Comparison of ENCODE assay signal across 2 cellular contexts in the genomic region with DNA sequence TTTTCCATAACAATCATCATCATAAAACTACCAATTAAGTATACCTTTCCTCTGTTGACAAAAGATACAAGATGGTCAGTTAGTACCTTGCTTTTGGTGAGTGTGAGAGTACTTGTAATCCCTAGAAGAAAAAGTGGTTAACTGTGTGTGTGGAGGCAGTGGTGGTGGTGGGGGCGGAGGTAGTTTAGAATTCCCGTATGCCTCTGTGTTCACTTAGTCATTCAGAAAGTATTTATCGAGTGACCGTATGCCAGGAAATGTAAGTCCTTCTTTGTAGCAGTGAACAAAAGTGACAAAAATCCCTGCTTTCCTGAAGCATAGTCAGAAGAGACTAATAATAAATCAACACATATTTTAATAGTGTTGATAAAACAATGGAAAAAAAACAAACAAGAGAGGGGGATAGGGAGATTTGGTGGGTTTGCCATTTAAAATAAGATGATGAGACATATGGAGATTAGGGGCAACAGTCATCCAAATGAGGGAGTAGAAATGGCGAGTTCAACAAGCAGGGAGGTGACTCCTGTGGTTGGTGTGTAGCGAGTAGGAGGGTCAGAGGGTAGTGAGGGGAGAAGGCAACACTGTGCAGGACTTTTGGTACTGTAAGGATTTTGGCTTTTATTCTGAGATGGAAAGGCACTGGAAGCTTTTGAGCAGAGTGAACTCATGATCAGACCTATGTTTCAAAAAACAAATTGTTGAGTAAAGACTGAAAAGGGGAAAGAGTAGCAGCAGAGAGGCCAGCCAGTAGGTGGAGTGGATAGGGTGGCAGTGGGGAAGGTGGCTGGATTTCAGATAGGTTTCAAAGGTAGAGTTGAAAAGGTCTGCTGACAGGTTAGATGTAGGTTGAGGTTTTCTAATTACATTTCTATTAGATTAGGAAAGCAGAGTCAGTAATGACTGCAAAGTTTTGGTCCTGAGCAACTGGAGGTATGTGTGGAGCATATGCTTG.
TF ChIP-seq lines count a peak whose summit lies in the region.

No MANE protein-coding gene starts in this region.

TF ChIP-seq in IMR-90, 13 proteins besides CTCF, POLR2A, EP300 and RAD21:
- no peak for TF ChIP-seq MAFK (IDR thresholded peaks at IDR 0.05; ENCODE audit: low read depth, low read length)
- TF ChIP-seq RFX5 (IDR thresholded peaks at IDR 0.05; ENCODE audit: low read depth, low read length): no peak
- no peak for TF ChIP-seq ELK1 (IDR thresholded peaks at IDR 0.05; ENCODE audit: borderline replicate concordance, low read depth, low read length)
- no peak for TF ChIP-seq BHLHE40 (IDR thresholded peaks at IDR 0.05; ENCODE audit: low read depth, low read length)
- TF ChIP-seq MXI1 (IDR thresholded peaks at IDR 0.05; ENCODE audit: borderline replicate concordance, low read depth, low read length): no peak
- TF ChIP-seq MAZ (IDR thresholded peaks at IDR 0.05; ENCODE audit: borderline replicate concordance, low read depth, low read length): no peak; the same call in 1 of the 2 replicates
TF ChIP-seq in IMR-90: peak in this region for 0.

TF ChIP-seq in H1, 55 proteins besides CTCF, POLR2A, EP300 and RAD21:
- no peak for TF ChIP-seq NANOG (IDR thresholded peaks at IDR 0.05; ENCODE audit: insufficient read depth, low read depth, low read length, poor library complexity, severe bottlenecking)
- TF ChIP-seq CBX8 (IDR thresholded peaks at IDR 0.05; ENCODE audit: borderline replicate concordance, low read depth, low read length): no peak
- no peak for TF ChIP-seq TCF12 (IDR thresholded peaks at IDR 0.05; ENCODE audit: low read depth, low read length)
- TF ChIP-seq TBP (IDR thresholded peaks at IDR 0.05; ENCODE audit: low read depth, low read length): no peak
- no peak for TF ChIP-seq RXRA (IDR thresholded peaks at IDR 0.05; ENCODE audit: insufficient read depth, low read depth, low read length)
TF ChIP-seq in H1: peak in this region for 0.
